ENCODE assay signal across 23 cellular contexts in genomic region chr3:11349466-11349865, GRCh38.
DNase-seq lines count a peak whose midpoint lies in the region; ATAC-seq and TF ChIP-seq lines count a peak whose summit lies in the region.
"Had no signal": no experiment of that assay in that cellular context is flagged by ENCODE, and none has a peak within 500 bp of the region (broad histone marks: within the 10 kb centered on the region; RNA-seq: fewer than 3 reads in every experiment).

No MANE protein-coding gene starts in this region.

- H3K9me3 ChIP-seq in SJSA1 (replicated peaks) (no peaks in the 10 kb centered on the region), upper lobe of left lung (no peaks in the 10 kb centered on the region), ovary (no peaks in the 10 kb centered on the region)

- H3K27ac ChIP-seq in ACC112 (ENCODE audit: low read depth, low read length) = peak overlapping the region; percentile 66
- peak overlapping the region; percentile 45 for H3K27ac ChIP-seq in SJSA1
- H3K27ac ChIP-seq in upper lobe of left lung = no peak overlapping the region
- H3K27ac ChIP-seq in ovary = no peak overlapping the region
- H3K27ac ChIP-seq: 22Rv1, C4-2B, HL-60, KMS-11 had no signal

- H3K4me1 ChIP-seq in ACC112 (ENCODE audit: control insufficient read depth, insufficient read depth, low read length, unreplicated experiment) = peaks cover 21% of the 10 kb centered on the region
- peaks cover 37% of the 10 kb centered on the region for H3K4me1 ChIP-seq in SJSA1 (replicated peaks)
- no peaks in the 10 kb centered on the region for H3K4me1 ChIP-seq in upper lobe of left lung
- H3K4me1 ChIP-seq in ovary (ENCODE audit: insufficient read depth) = no peaks in the 10 kb centered on the region

- H3K27me3 ChIP-seq in ACC112 (ENCODE audit: insufficient read depth, low read length) (no peaks in the 10 kb centered on the region), SJSA1 (replicated peaks) (no peaks in the 10 kb centered on the region), upper lobe of left lung (no peaks in the 10 kb centered on the region), ovary (no peaks in the 10 kb centered on the region)

- no peak for TF ChIP-seq POLR2A in upper lobe of left lung (IDR thresholded peaks at IDR 0.05)
- TF ChIP-seq POLR2A in ovary (IDR thresholded peaks at IDR 0.05) = no peak

- no peak for TF ChIP-seq CTCF in upper lobe of left lung (IDR thresholded peaks at IDR 0.05)
- TF ChIP-seq CTCF in ovary (IDR thresholded peaks at IDR 0.05) = no peak

- H3K36me3 ChIP-seq in ACC112 (ENCODE audit: insufficient read depth, low read length) (peaks cover 54% of the 10 kb centered on the region), SJSA1 (peaks cover 28% of the 10 kb centered on the region), upper lobe of left lung (peaks cover 0 to 65% (median 14%) of the 10 kb centered on the region in 4 donors), ovary (no peaks in the 10 kb centered on the region)

- no peak overlapping the region for H3K4me3 ChIP-seq in ACC112 (ENCODE audit: low read depth, low read length)
- H3K4me3 ChIP-seq in SJSA1 = no peak overlapping the region
- no peak overlapping the region for H3K4me3 ChIP-seq in upper lobe of left lung
- no peak overlapping the region for H3K4me3 ChIP-seq in ovary

- WGBS in upper lobe of left lung, 2 donors = 77 to 80% methylated on average over 2 of the region's 2 CpGs
- WGBS in ovary, 3 donors = 80 to 84% (median 83%) methylated on average over 2 of the region's 2 CpGs

- DNase-seq in HCEC 1CT = peak; percentile 74
- no peak for DNase-seq in SJSA1 (ENCODE audit: low read depth in 1 of 2, low spot score in 2 of 2)
- DNase-seq in iris pigment epithelial cell (ENCODE audit: low read depth) = peak; percentile 67
- DNase-seq in stimulated activated CD4-positive, alpha-beta T cell treated with anti-CD3 and anti-CD28 coated beads, Interleukin-1b, Interleukin-23, amount 100 ng/mL, for 48 hours = no peak
- no peak for DNase-seq in NCI-H2107 (lab: John Stamatoyannopoulos, UW)
- DNase-seq in upper lobe of left lung = no peak
- no peak for DNase-seq in ovary
- DNase-seq: Calu3; CD8-positive, alpha-beta memory T cell; DMS153; H9; NCI-H1105; NCI-H146; NCI-H2029 treated with DMSO at 0.1 percent for 48 hours; NCI-H2171 treated with DMSO at 0.1 percent for 48 hours; NCI-H524 treated with DMSO at 0.1 percent for 48 hours; NCI-H82 had no signal

- no peaks in the 10 kb centered on the region for H3K79me2 ChIP-seq in ACC112 (ENCODE audit: control insufficient read depth, insufficient read depth, low read length, unreplicated experiment)

- no peak for ATAC-seq in upper lobe of left lung (ENCODE audit: low FRiP score in 2 of 2)
- ATAC-seq: Right ventricle myocardium inferior had no signal

- intact Hi-C loops in ovary (cut with DNase I) = no loop called here

- no peak overlapping the region for H2AFZ ChIP-seq in ACC112 (ENCODE audit: low read length, unreplicated experiment)

- TF ChIP-seq EP300 in upper lobe of left lung (IDR thresholded peaks at IDR 0.05) (no peak), ovary (IDR thresholded peaks at IDR 0.05) (no peak)

Comparison
In these comparisons a context has a peak if more than half of its experiments do, and no peak if none do; other contexts are left out.
1. H3K27ac ChIP-seq: peak in ACC112 (single experiment) and SJSA1 (single experiment); none in upper lobe of left lung (0 of 4) and ovary (0 of 2).
2. DNase-seq: peak in HCEC 1CT (single experiment) and iris pigment epithelial cell (single experiment); none in SJSA1 (0 of 2), stimulated activated CD4-positive, alpha-beta T cell treated with anti-CD3 and anti-CD28 coated beads, Interleukin-1b, Interleukin-23, amount 100 ng/mL, for 48 hours (single experiment), NCI-H2107 (single experiment), upper lobe of left lung (0 of 2) and ovary (0 of 5).